Comparison of ENCODE assay signal across 25 cellular contexts in the genomic region with DNA sequence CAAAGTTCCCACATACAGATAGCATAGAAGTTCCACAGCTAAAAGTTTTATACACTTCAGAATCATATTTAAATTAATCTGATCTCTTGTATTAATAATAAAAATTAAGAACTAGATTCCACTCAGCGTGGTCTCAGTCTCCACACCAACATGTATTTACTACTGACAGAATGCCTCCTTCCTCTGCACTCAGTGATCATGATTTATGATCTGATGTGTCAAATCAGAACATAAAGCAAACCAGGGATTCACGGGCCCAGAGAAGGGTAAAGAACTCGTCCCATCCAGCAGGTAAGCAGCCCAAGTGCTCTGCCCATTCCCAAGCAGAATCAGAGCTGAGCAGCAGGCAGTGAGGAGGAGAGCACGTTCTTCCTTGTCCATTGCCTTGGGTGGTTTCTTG.
"Had no signal": no experiment of that assay in that cellular context is flagged by ENCODE, and none has a peak within 500 bp of the region (broad histone marks: within the 10 kb centered on the region; RNA-seq: fewer than 3 reads in every experiment).

No MANE protein-coding gene starts in this region.

- ATAC-seq: foreskin keratinocyte, gastroesophageal sphincter, heart left ventricle, left cardiac atrium, left lung, left ventricle myocardium superior, lower lobe of right lung, mucosa of descending colon had no signal

- H3K4me3 ChIP-seq: coronary artery, dorsolateral prefrontal cortex, esophagus muscularis mucosa, gastroesophageal sphincter, heart left ventricle, hepatocyte, left lung, lower lobe of right lung, mucosa of descending colon had no signal

- H3K27me3 ChIP-seq: dorsolateral prefrontal cortex, heart left ventricle, hepatocyte, left lung had no signal

- FAIRE-seq: colon, endothelial cell of umbilical vein, frontal cortex, islet of Langerhans, keratinocyte had no signal

- H3K36me3 Mint-ChIP-seq: immature natural killer cell, mesothelial cell of epicardium, naive B cell had no signal

- H3K27ac ChIP-seq: coronary artery, dorsolateral prefrontal cortex, esophagus muscularis mucosa, foreskin keratinocyte, gastroesophageal sphincter, heart left ventricle, hepatocyte, left lung, lower lobe of right lung had no signal

- H3K9me3 ChIP-seq: esophagus muscularis mucosa, gastroesophageal sphincter, heart left ventricle, left lung, lower lobe of right lung, mucosa of descending colon had no signal

- H3K9me3 Mint-ChIP-seq: immature natural killer cell, mesothelial cell of epicardium, naive B cell had no signal

- DNase-seq: dermis blood vessel endothelial cell; dorsolateral prefrontal cortex; effector CD4-positive, alpha-beta T cell; effector memory CD4-positive, alpha-beta T cell; foreskin keratinocyte; heart left ventricle; hypothalamus; immature natural killer cell; left cardiac atrium; left lung; left ventricle myocardium superior; lower lobe of right lung; mesenchymal stem cell; mucosa of descending colon; naive B cell had no signal

- H3K36me3 ChIP-seq: esophagus muscularis mucosa, gastroesophageal sphincter, heart left ventricle, left lung, lower lobe of right lung had no signal

- H3K4me3 Mint-ChIP-seq: immature natural killer cell, mesothelial cell of epicardium, naive B cell had no signal

- H3K27ac Mint-ChIP-seq: immature natural killer cell, mesothelial cell of epicardium, naive B cell had no signal

- H2AFZ ChIP-seq: hepatocyte had no signal

- H3K4me1 ChIP-seq: esophagus muscularis mucosa, foreskin keratinocyte, gastroesophageal sphincter, left lung, lower lobe of right lung had no signal

- H3K79me2 ChIP-seq: hepatocyte had no signal

- H3K4me1 Mint-ChIP-seq: immature natural killer cell, naive B cell had no signal

- H3K4me2 ChIP-seq: hepatocyte had no signal
